ENCODE assay signal across 8 cellular contexts in the genomic region with DNA sequence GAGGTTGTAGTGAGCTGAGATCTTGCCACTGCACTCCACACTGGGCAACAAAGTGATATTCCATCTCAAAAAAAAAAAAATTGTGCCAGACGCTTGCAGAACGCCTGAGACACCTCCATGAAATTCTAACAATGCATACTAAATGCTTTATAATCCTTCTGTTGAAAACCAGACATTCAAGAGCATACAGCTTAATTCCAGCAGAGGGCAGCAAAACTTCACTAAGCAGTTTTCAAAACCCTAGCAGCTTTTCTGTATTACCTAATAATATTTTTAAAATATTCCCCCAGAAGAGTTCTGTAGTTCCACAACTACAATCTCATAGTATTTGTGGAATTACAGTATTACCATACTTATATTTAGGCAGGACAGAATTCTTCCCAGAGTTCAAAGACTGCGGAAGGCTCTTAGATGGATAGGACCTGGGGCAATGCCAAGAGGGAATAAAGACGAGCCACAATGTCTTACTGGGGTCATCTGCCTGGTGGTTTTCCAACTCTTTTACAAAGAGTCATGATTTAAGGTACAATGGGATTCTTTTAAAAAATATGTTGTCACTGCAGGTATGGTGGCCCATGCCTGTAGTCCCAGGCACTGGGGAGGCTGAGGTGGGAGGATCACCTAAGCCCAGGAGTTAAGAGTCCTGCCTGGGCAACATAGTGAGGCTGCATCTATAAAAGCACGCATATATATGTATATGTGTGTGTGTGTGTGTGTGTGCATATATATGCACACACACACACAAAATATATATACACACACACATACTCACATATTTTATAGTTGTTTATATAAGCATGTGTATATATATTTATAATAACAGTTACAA. TPM values are rescaled to one million over a fixed set of nuclear protein-coding genes. Genes with fewer than 3 reads are reported as not detected.
DNase-seq lines count a peak whose midpoint lies in the region; ATAC-seq and TF ChIP-seq lines count a peak whose summit lies in the region.

No MANE protein-coding gene starts in this region.

- no peaks in the 10 kb centered on the region for H3K9me3 ChIP-seq in fibroblast of lung (ENCODE audit: control insufficient read depth, insufficient read depth, low read depth, low read length)
- no peaks in the 10 kb centered on the region for H3K9me3 ChIP-seq in neural cell (ENCODE audit: low read length)

- H3K27me3 ChIP-seq in fibroblast of lung (ENCODE audit: control insufficient read depth, insufficient read depth, low read length) = no peaks in the 10 kb centered on the region
- H3K27me3 ChIP-seq in neural cell (ENCODE audit: insufficient read depth, low read depth, low read length) = no peaks in the 10 kb centered on the region

- H3K36me3 ChIP-seq in fibroblast of lung (ENCODE audit: control insufficient read depth, insufficient read depth, low read length) (no peaks in the 10 kb centered on the region), neural cell (ENCODE audit: insufficient read depth, low read length) (no peaks in the 10 kb centered on the region)

- H3K4me2 ChIP-seq in fibroblast of lung (ENCODE audit: extremely low read depth, insufficient read depth, low read length) (no peak overlapping the region), neural cell (ENCODE audit: low read length) (no peak overlapping the region)

- H3K79me2 ChIP-seq in fibroblast of lung (ENCODE audit: control insufficient read depth, insufficient read depth, low read length) (no peaks in the 10 kb centered on the region), neural cell (replicated peaks; ENCODE audit: insufficient read depth, low read length) (no peaks in the 10 kb centered on the region)

- H3K4me3 Mint-ChIP-seq in CD14-positive monocyte = no peak overlapping the region

- H3K9me2 ChIP-seq in neural cell (ENCODE audit: insufficient read depth, low read length) = no peaks in the 10 kb centered on the region

- peak overlapping the region in 1 of 7 donors; percentile 35 for H3K27ac Mint-ChIP-seq in CD14-positive monocyte

- no peak for DNase-seq in CD14-positive monocyte (ENCODE audit: low spot score)
- DNase-seq in NCI-H446 (lab: John Stamatoyannopoulos, UW) = peak; percentile 54 to 73
- DNase-seq in activated CD4-positive, alpha-beta T cell treated with anti-CD3 and anti-CD28 coated beads, Interleukin-2, amount 50 U/mL, for 1 hour = peak; percentile 34
- DNase-seq in fibroblast of lung (ENCODE audit: low read depth in 2 of 2) = peak; percentile 63 to 85
- no peak for DNase-seq in GOT3 (lab: John Stamatoyannopoulos, UW)

- H3K4me3 ChIP-seq in fibroblast of lung (replicated peaks in 1 of 4; ENCODE audit: control extremely low read depth in 1 of 4, insufficient read depth in 1 of 4, low read depth in 3 of 4, low read length in 4 of 4) (no peak overlapping the region), neural cell (ENCODE audit: low read length) (no peak overlapping the region)

- H2AFZ ChIP-seq in fibroblast of lung (ENCODE audit: low read length) (no peak overlapping the region), neural cell (ENCODE audit: low read depth, low read length) (no peak overlapping the region)

- ATAC-seq in GM21390 (IDR thresholded peaks at IDR 0.05; ENCODE audit: unreplicated experiment) (peak; percentile 49), GM18907 (IDR thresholded peaks at IDR 0.05; ENCODE audit: unreplicated experiment) (no peak)

- peaks cover 0 to 1% (median 0%) of the 10 kb centered on the region in 3 donors for H3K27me3 Mint-ChIP-seq in CD14-positive monocyte (ENCODE audit: low read depth in 3 of 3)

- peaks cover 0 to 5% (median 2%) of the 10 kb centered on the region in 7 donors for H3K9me3 Mint-ChIP-seq in CD14-positive monocyte

- H3K4me1 ChIP-seq in fibroblast of lung (ENCODE audit: control insufficient read depth, extremely low read depth, insufficient read depth, low read length) = no peaks in the 10 kb centered on the region

- H3K4me1 Mint-ChIP-seq in CD14-positive monocyte = peaks cover 21% of the 10 kb centered on the region

- intact Hi-C loops in CD14-positive monocyte (cut with micrococcal nuclease) = loop anchor here (2.0 to 10.0 kb wide), 3 partner anchors 52 to 286 kb away; no protein-coding TSS in a partner anchor

- TF ChIP-seq EP300 in neural cell (conservative IDR thresholded peaks at IDR 0.05; ENCODE audit: poor library complexity, severe bottlenecking) = no peak

- no peak overlapping the region for H3K9ac ChIP-seq in fibroblast of lung (ENCODE audit: insufficient read depth, low read length)
- no peak overlapping the region for H3K9ac ChIP-seq in neural cell (ENCODE audit: low read length)

- TF ChIP-seq CTCF in CD14-positive monocyte (IDR thresholded peaks at IDR 0.05) (peak; percentile 77), fibroblast of lung (conservative IDR thresholded peaks at IDR 0.05 in 1 of 2, IDR thresholded peaks at IDR 0.05 in 1 of 2; ENCODE audit: low read depth in 1 of 2, low read length in 2 of 2) (peak; percentile 75 to 80), neural cell (IDR thresholded peaks at IDR 0.05; ENCODE audit: poor library complexity, severe bottlenecking) (peak; percentile 93)

- H4K20me1 ChIP-seq in fibroblast of lung (ENCODE audit: control insufficient read depth, extremely low read depth, insufficient read depth, low read length) (no peaks in the 10 kb centered on the region), neural cell (ENCODE audit: insufficient read depth) (no peaks in the 10 kb centered on the region)

- no peaks in the 10 kb centered on the region for H3F3A ChIP-seq in neural cell (ENCODE audit: insufficient read depth, low read length, poor library complexity, severe bottlenecking)

- peaks cover 0 to 4% of the 10 kb centered on the region in 2 donors for H3K36me3 Mint-ChIP-seq in CD14-positive monocyte

- H3K27ac ChIP-seq in fibroblast of lung (ENCODE audit: insufficient read depth, low read length) = no peak overlapping the region
- H3K27ac ChIP-seq in neural cell (ENCODE audit: low read length) = no peak overlapping the region

- peak; percentile 94 for TF ChIP-seq RAD21 in neural cell (conservative IDR thresholded peaks at IDR 0.05)

TF ChIP-seq in neural cell, 6 proteins besides CTCF, POLR2A, EP300 and RAD21:
- TF ChIP-seq TAF1 (IDR thresholded peaks at IDR 0.05; ENCODE audit: low read depth) (no peak), SMC3 (conservative IDR thresholded peaks at IDR 0.05; ENCODE audit: poor library complexity) (peak; percentile 98)

RNA-seq across cellular contexts. Expression of a gene that starts 19.6 kb away (rescaled TPM):
- 10 to 100 TPM; 10.8 to 18.6 TPM for polyA plus RNA-seq in CD14-positive monocyte
- total RNA-seq in fibroblast of lung = 99.4 and 112 TPM in 2 replicates
- polyA plus RNA-seq in fibroblast of lung = 28.3 and 37.0 TPM in 2 replicates
- 21.3 and 25.0 TPM in 2 replicates for polyA plus RNA-seq in fibroblast of lung (2012)
- 17.3 and 18.3 TPM in 2 replicates for polyA minus RNA-seq in fibroblast of lung (ENCODE audit: low replicate concordance)
- 84.8 and 85.4 TPM in 2 replicates for polyA plus RNA-seq in neural cell
- polyA minus RNA-seq in neural cell = 135 and 151 TPM in 2 replicates

Comparison
In these comparisons a context has a peak if more than half of its experiments do, and no peak if none do; other contexts are left out.
1. DNase-seq: peak in NCI-H446 (2 of 2), activated CD4-positive, alpha-beta T cell treated with anti-CD3 and anti-CD28 coated beads, Interleukin-2, amount 50 U/mL, for 1 hour (single experiment) and fibroblast of lung (2 of 2); none in CD14-positive monocyte (single experiment) and GOT3 (single experiment).
2. Peak in every context shown above with its lines, with median percentiles within 50 percentile points of each other: CTCF ChIP-seq.